17 cellular contexts compared by ENCODE assay signal in the genomic region with DNA sequence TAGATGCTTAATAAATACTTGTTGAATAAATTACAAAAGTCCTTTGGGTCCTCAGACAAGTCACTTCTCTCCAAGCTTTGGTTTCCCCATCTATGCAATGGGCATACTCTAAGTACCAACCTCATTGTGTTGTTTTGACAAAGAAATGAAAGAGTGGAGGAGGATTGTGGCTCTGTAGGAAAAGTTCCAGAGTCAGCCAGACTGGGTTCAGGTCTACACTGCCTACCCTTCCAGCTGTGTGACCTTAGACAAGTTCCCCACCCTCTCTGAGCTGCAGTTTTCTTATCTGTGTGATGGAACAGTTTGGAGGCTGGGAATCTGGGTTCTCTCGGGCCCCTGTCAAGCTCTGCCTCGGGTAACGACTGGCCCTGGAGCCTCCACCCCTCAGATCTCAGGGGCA. TPM values are rescaled to one million over a fixed set of nuclear protein-coding genes. Genes with fewer than 3 reads are reported as not detected.
DNase-seq lines count a peak whose midpoint lies in the region; ATAC-seq, FAIRE-seq and TF ChIP-seq lines count a peak whose summit lies in the region.
"Had no signal": no experiment of that assay in that cellular context is flagged by ENCODE, and none has a peak within 500 bp of the region (broad histone marks: within the 10 kb centered on the region; RNA-seq: fewer than 3 reads in every experiment).

No MANE protein-coding gene starts in this region.

- no peak overlapping the region for H2AFZ ChIP-seq in HepG2 (ENCODE audit: low read length)
- no peak overlapping the region for H2AFZ ChIP-seq in H1 (ENCODE audit: low read length)
- H2AFZ ChIP-seq in trophoblast cell (ENCODE audit: insufficient read depth, low read length, poor library complexity), result no peak overlapping the region

- in situ Hi-C loops in HepG2 (cut with HindIII; ENCODE audit: extremely low pct_ligation_motif_present, low pct_unique_long_range_greater_than_20kb), result no loop called here

- FAIRE-seq in HepG2 (lab: Jason Lieb, UNC) (no peak), H1 (lab: Jason Lieb, UNC) (no peak)
- FAIRE-seq: GM12878, H54 had no signal

- no peak for DNase-seq in HepG2 (ENCODE audit: low spot score)
- DNase-seq in right lobe of liver, result no peak
- no peak for DNase-seq in H1 (ENCODE audit: low read depth in 1 of 2, low spot score in 2 of 2)
- no peak for DNase-seq in trophoblast cell
- DNase-seq in AML-193 (lab: John Stamatoyannopoulos, UW), result no peak
- no peak for DNase-seq in activated naive CD4-positive, alpha-beta T cell (lab: John Stamatoyannopoulos, UW)
- DNase-seq in GOT3 (lab: John Stamatoyannopoulos, UW), result no peak
- DNase-seq: Calu3; CD8-positive, alpha-beta T cell; DND-41; EL; HCEC 1CT; HFFc6 had no signal

- H2BK20ac ChIP-seq in H1 (ENCODE audit: low read length), result 0 out of 2 replicates have a peak overlapping the region, but pooled peaks have one; percentile 55

- peaks cover 0 to 14% of the 10 kb centered on the region in 2 experiments; a peak in 2 of 5 replicates for H3K27me3 ChIP-seq in HepG2 (ENCODE audit: control insufficient read depth in 1 of 2, insufficient read depth in 2 of 2, low read length in 2 of 2)
- H3K27me3 ChIP-seq in right lobe of liver, result no peaks in the 10 kb centered on the region
- H3K27me3 ChIP-seq in H1 (replicated peaks in 1 of 4; ENCODE audit: control insufficient read depth in 3 of 4, extremely low read depth in 1 of 4, insufficient read depth in 3 of 4, low read length in 3 of 4), result no peaks in the 10 kb centered on the region
- no peaks in the 10 kb centered on the region for H3K27me3 ChIP-seq in trophoblast cell (ENCODE audit: insufficient read depth, low read length)
- H3K27me3 ChIP-seq: BLaER1 treated with 17β-estradiol and CSF1 and Interleukin-3, amounts not matched to agents 10 nM and 100 nM had no signal

- no peak overlapping the region for H3K14ac ChIP-seq in H1 (ENCODE audit: insufficient read length)
- H3K14ac ChIP-seq in trophoblast cell (ENCODE audit: low read length), result peak overlapping the region; percentile 58

- H3K27ac ChIP-seq in HepG2 (ENCODE audit: extremely low read length, insufficient read depth, low read length) (no peak overlapping the region), right lobe of liver (no peak overlapping the region), H1 (ENCODE audit: low read depth, low read length) (no peak overlapping the region), trophoblast cell (ENCODE audit: low read depth, low read length) (no peak overlapping the region)
- H3K27ac ChIP-seq: 22Rv1 had no signal

- no peak overlapping the region for H4K8ac ChIP-seq in H1 (ENCODE audit: extremely low read depth, insufficient read depth, low read length)
- peak overlapping the region; percentile 52 for H4K8ac ChIP-seq in trophoblast cell (ENCODE audit: low read depth, low read length)

- H4K12ac ChIP-seq in trophoblast cell (ENCODE audit: low read depth, low read length), result no peak overlapping the region

- H2AK5ac ChIP-seq in H1 (ENCODE audit: low read depth, low read length) (no peak overlapping the region), trophoblast cell (ENCODE audit: low read length) (peak overlapping the region; percentile 55)

- no peak overlapping the region for H2BK15ac ChIP-seq in H1 (ENCODE audit: low read length)

- H3K79me1 ChIP-seq in H1 (ENCODE audit: low read depth, low read length), result no peaks in the 10 kb centered on the region
- H3K79me1 ChIP-seq in trophoblast cell (ENCODE audit: low read length), result peaks cover 67% of the 10 kb centered on the region

- H3K79me2 ChIP-seq in HepG2 (ENCODE audit: insufficient read depth, low read length) (no peaks in the 10 kb centered on the region), H1 (ENCODE audit: control insufficient read depth in 1 of 2, insufficient read depth in 2 of 2, low read length in 2 of 2) (no peaks in the 10 kb centered on the region), trophoblast cell (ENCODE audit: control insufficient read depth, insufficient read depth, low read length, poor library complexity) (peaks cover 9% of the 10 kb centered on the region)

- BruUV-seq in HepG2 (replicated peaks; lab: Mats Ljungman, UMichigan), result no TSS peak

- H3K4me1 ChIP-seq in HepG2 (ENCODE audit: insufficient read depth, low read length) (peaks cover 84% of the 10 kb centered on the region), right lobe of liver (no peaks in the 10 kb centered on the region), H1 (replicated peaks in 1 of 4; ENCODE audit: control insufficient read depth in 3 of 4, insufficient read depth in 4 of 4, low read length in 3 of 4) (peaks cover 0 to 14% (median 5%) of the 10 kb centered on the region in 4 experiments; a peak in 4 of 7 replicates), trophoblast cell (ENCODE audit: control insufficient read depth in 1 of 2, insufficient read depth in 2 of 2, low read length in 2 of 2) (peaks cover 54 to 55% of the 10 kb centered on the region in 2 experiments)

- intact Hi-C loops in HepG2 (cut with micrococcal nuclease; ENCODE audit: unreplicated experiment), result no loop called here
- intact Hi-C loops in right lobe of liver (cut with DNase I), result no loop called here

- CTCF ChIA-PET in HepG2 (lab: Yijun Ruan, JAX; ENCODE audit: low intra/inter-chr PET ratio, low total read pairs) (no interaction called here), H1 (lab: Charles Lee; ENCODE audit: partially characterized antibody) (interaction anchor here (0.9 to 2.9 kb wide), 7 partner anchors 18 to 72 kb away, joined by 3 to 13 read pairs (median 5); no protein-coding TSS in a partner anchor)

- no peak overlapping the region for H4K5ac ChIP-seq in H1 (ENCODE audit: insufficient read length, low read depth, low read length)

- H3K4ac ChIP-seq in H1 (replicated peaks; ENCODE audit: insufficient read length, low read depth, low read length) (no peak overlapping the region), trophoblast cell (ENCODE audit: low read depth, low read length) (no peak overlapping the region)

- H3K9me3 ChIP-seq in HepG2 (ENCODE audit: low read length) (no peaks in the 10 kb centered on the region), right lobe of liver (no peaks in the 10 kb centered on the region), H1 (ENCODE audit: insufficient read depth in 2 of 2, low read depth in 1 of 2, low read length in 1 of 2) (no peaks in the 10 kb centered on the region), trophoblast cell (ENCODE audit: insufficient read depth, low read depth, low read length) (peaks cover 2% of the 10 kb centered on the region)
- H3K9me3 ChIP-seq: BLaER1 treated with 17β-estradiol and CSF1 and Interleukin-3, amounts not matched to agents 10 nM and 100 nM had no signal

- H3K18ac ChIP-seq in H1 (ENCODE audit: extremely low read depth, low read length) (no peak overlapping the region), trophoblast cell (ENCODE audit: low read length) (peak overlapping the region; percentile 62)

- POLR2A ChIA-PET in HepG2 (lab: Yijun Ruan, JAX), result interaction anchor here (0.5 kb wide), 1 partner anchor 585 kb away, joined by 3 read pairs; no protein-coding TSS in a partner anchor
- POLR2A ChIA-PET in H1 (lab: Charles Lee; ENCODE audit: partially characterized antibody), result interaction anchor here (0.9 to 3.7 kb wide), 6 partner anchors 35 to 55 kb away, joined by 3 to 15 read pairs (median 5); partner anchors contain the start of gene SNAI1

- no peak overlapping the region for H4K91ac ChIP-seq in H1 (replicated peaks; ENCODE audit: insufficient read length, low read length)
- H4K91ac ChIP-seq in trophoblast cell (ENCODE audit: low read depth, low read length), result peak overlapping the region; percentile 90

- H4K20me1 ChIP-seq in HepG2 (ENCODE audit: insufficient read depth, low read length), result no peaks in the 10 kb centered on the region
- H4K20me1 ChIP-seq in H1 (replicated peaks in 1 of 2; ENCODE audit: control insufficient read depth in 1 of 2, insufficient read depth in 2 of 2, low read length in 2 of 2), result no peaks in the 10 kb centered on the region
- H4K20me1 ChIP-seq: BLaER1 treated with 17β-estradiol and CSF1 and Interleukin-3, amounts not matched to agents 10 nM and 100 nM had no signal

- H2BK120ac ChIP-seq in H1 (replicated peaks; ENCODE audit: low read depth, low read length), result no peak overlapping the region
- peak overlapping the region; percentile 12 for H2BK120ac ChIP-seq in trophoblast cell (ENCODE audit: insufficient read depth, low read length, poor library complexity)

- TF ChIP-seq EP300 in HepG2 (IDR thresholded peaks at IDR 0.05; ENCODE audit: low read depth in 2 of 2, low read length in 2 of 2) (no peak), HepG2 (CRISPR knock-in tag; IDR thresholded peaks at IDR 0.05; ENCODE audit: borderline replicate concordance) (no peak), H1 (IDR thresholded peaks at IDR 0.05; ENCODE audit: borderline replicate concordance in 1 of 2, low read depth in 2 of 2, low read length in 2 of 2) (no peak)

- H3K9ac ChIP-seq in HepG2 (ENCODE audit: insufficient read depth, low read depth, low read length), result no peak overlapping the region
- H3K9ac ChIP-seq in H1 (replicated peaks in 1 of 4; ENCODE audit: extremely low read depth in 1 of 4, low read depth in 3 of 4, low read length in 3 of 4), result no peak overlapping the region
- H3K9ac ChIP-seq in trophoblast cell (ENCODE audit: low read length), result no peak overlapping the region

- H3K56ac ChIP-seq in H1 (replicated peaks; ENCODE audit: insufficient read length, low read depth, low read length), result no peak overlapping the region

- H2BK12ac ChIP-seq in H1 (ENCODE audit: low read depth, low read length) (no peak overlapping the region), trophoblast cell (ENCODE audit: low read length) (peak overlapping the region; percentile 97)

- no peak for ATAC-seq in HepG2
- no peak for ATAC-seq in right lobe of liver
- ATAC-seq: CD8-positive, alpha-beta T cell; GM12878 had no signal

- H3K23ac ChIP-seq in H1 (ENCODE audit: insufficient read length) (no peak overlapping the region), trophoblast cell (ENCODE audit: low read length) (no peak overlapping the region)

- H3K23me2 ChIP-seq in H1 (ENCODE audit: low read depth, low read length), result no peaks in the 10 kb centered on the region

- TF ChIP-seq RAD21 in HepG2 (CRISPR knock-in tag; IDR thresholded peaks at IDR 0.05) (no peak), H1 (IDR thresholded peaks at IDR 0.05 in 1 of 2, conservative IDR thresholded peaks at IDR 0.05 in 1 of 2; ENCODE audit: low read depth in 2 of 2, low read length in 2 of 2) (no peak)

- H2BK5ac ChIP-seq in H1 (ENCODE audit: low read depth, low read length) (no peak overlapping the region), trophoblast cell (ENCODE audit: low read depth, low read length, poor library complexity) (peak overlapping the region; percentile 37)

- H3K4me3 ChIP-seq in HepG2 (replicated peaks in 1 of 3; ENCODE audit: insufficient read depth in 1 of 3, low read depth in 2 of 3, low read length in 3 of 3) (no peak overlapping the region; a peak in 1 of 6 replicates), right lobe of liver (no peak overlapping the region), H1 (ENCODE audit: extremely low read depth in 1 of 4, insufficient read depth in 2 of 4, low read depth in 3 of 4, low read length in 4 of 4) (no peak overlapping the region), trophoblast cell (ENCODE audit: low read depth, low read length) (no peak overlapping the region)
- H3K4me3 ChIP-seq: BLaER1 treated with 17β-estradiol and CSF1 and Interleukin-3, amounts not matched to agents 10 nM and 100 nM; GM12878 had no signal

- no peak overlapping the region for H3K4me2 ChIP-seq in HepG2 (ENCODE audit: low read depth, low read length)
- no peak overlapping the region for H3K4me2 ChIP-seq in H1 (ENCODE audit: insufficient read depth in 1 of 2, low read depth in 2 of 2, low read length in 2 of 2)
- H3K4me2 ChIP-seq in trophoblast cell (ENCODE audit: low read length), result no peak overlapping the region

- TF ChIP-seq CTCF in HepG2 (CRISPR knock-in tag; IDR thresholded peaks at IDR 0.05) (no peak), right lobe of liver (IDR thresholded peaks at IDR 0.05) (no peak), H1 (IDR thresholded peaks at IDR 0.05; ENCODE audit: control extremely low read depth in 1 of 3, insufficient read depth in 1 of 3, low read depth in 1 of 3, low read length in 3 of 3) (no peak)

- WGBS in HepG2 (ENCODE audit: low lambda C conversion rate), result 4% methylated on average over 3 of the region's 3 CpGs
- WGBS in right lobe of liver (ENCODE audit: insufficient coverage, low coverage, low lambda C conversion rate, missing lambda C conversion rate), result 89% methylated on average over 3 of the region's 3 CpGs
- 81% methylated on average over 3 of the region's 3 CpGs; no CpG with 5 or more reads in 1 of the 2 experiments for WGBS in H1 (ENCODE audit: extremely low coverage in 1 of 2, insufficient coverage in 1 of 2, insufficient read length in 1 of 2, insufficient replicate concordance in 2 of 2, low coverage in 1 of 2, low lambda C conversion rate in 2 of 2, missing lambda C conversion rate in 1 of 2), 2 experiments
- no CpG with 5 or more reads among the region's 3 CpGs for WGBS in trophoblast cell (ENCODE audit: extremely low coverage, insufficient coverage, insufficient read length)

- TF ChIP-seq POLR2A in HepG2 (IDR thresholded peaks at IDR 0.05; ENCODE audit: insufficient read depth in 1 of 2, low read depth in 2 of 2, low read length in 2 of 2) (no peak), right lobe of liver (IDR thresholded peaks at IDR 0.05) (no peak), H1 (IDR thresholded peaks at IDR 0.05; ENCODE audit: control extremely low read depth in 1 of 2, low read depth in 2 of 2, low read length in 2 of 2) (no peak)

- H3K36me3 ChIP-seq in HepG2 (replicated peaks in 1 of 2; ENCODE audit: control insufficient read depth in 1 of 2, insufficient read depth in 2 of 2, low read length in 2 of 2), result no peaks in the 10 kb centered on the region
- no peaks in the 10 kb centered on the region for H3K36me3 ChIP-seq in right lobe of liver
- no peaks in the 10 kb centered on the region for H3K36me3 ChIP-seq in H1 (ENCODE audit: control insufficient read depth in 2 of 4, insufficient read depth in 4 of 4, low read length in 3 of 4)
- no peaks in the 10 kb centered on the region for H3K36me3 ChIP-seq in trophoblast cell (ENCODE audit: control insufficient read depth in 1 of 2, insufficient read depth in 2 of 2, low read length in 2 of 2)
- H3K36me3 ChIP-seq: BLaER1 treated with 17β-estradiol and CSF1 and Interleukin-3, amounts not matched to agents 10 nM and 100 nM had no signal

RNA-seq across cellular contexts. Expression of gene SNAI1, which starts 53.9 kb away (rescaled TPM):
- 1.3 and 1.4 TPM in 2 replicates for total RNA-seq in HepG2 (2016; rRNA removed; fragmentation: Illumina TruSeq; extraction: Trizol)
- 0.35 and 0.40 TPM in 2 replicates for total RNA-seq in HepG2 (2016; cell fraction: cytosol; rRNA removed; fragmentation: Illumina TruSeq; extraction: Trizol; ENCODE audit: low read depth)
- total RNA-seq in HepG2 (2016; cell fraction: insoluble cytoplasmic fraction; rRNA removed; fragmentation: Illumina TruSeq; extraction: Trizol), result 1.1 and 1.4 TPM in 2 replicates
- total RNA-seq in HepG2 (2016; cell fraction: membrane; rRNA removed; fragmentation: Illumina TruSeq; extraction: Trizol), result 0.68 and 1.4 TPM in 2 replicates
- 1.4 and 2.3 TPM in 2 replicates for total RNA-seq in HepG2 (2016; cell fraction: nucleus; rRNA removed; fragmentation: Illumina TruSeq; extraction: Trizol)
- 1.3 and 1.5 TPM in 2 replicates for polyA plus RNA-seq in HepG2 (2011; rRNA removed)
- polyA plus RNA-seq in HepG2 (2011; cell fraction: cytosol; rRNA removed), result 0.35 and 0.76 TPM in 2 replicates
- 3.0 and 3.7 TPM in 2 replicates for polyA plus RNA-seq in HepG2 (2011; cell fraction: nucleus; rRNA removed)
- polyA plus RNA-seq in HepG2 (2012), result 1.5 and 1.6 TPM in 2 replicates
- 0.55 and 0.59 TPM in 2 replicates for polyA plus RNA-seq in HepG2 (2016; cell fraction: cytosol; fragmentation: Illumina TruSeq; extraction: Trizol; ENCODE audit: low read depth)
- 2.2 and 3.6 TPM in 2 replicates for polyA plus RNA-seq in HepG2 (2016; cell fraction: insoluble cytoplasmic fraction; fragmentation: Illumina TruSeq; extraction: Trizol; ENCODE audit: low read depth)
- polyA plus RNA-seq in HepG2 (2016; cell fraction: membrane; fragmentation: Illumina TruSeq; extraction: Trizol; ENCODE audit: low read depth), result 0.93 and 1.2 TPM in 2 replicates
- polyA plus RNA-seq in HepG2 (2016; cell fraction: nucleus; fragmentation: Illumina TruSeq; extraction: Trizol; ENCODE audit: insufficient read depth, low read depth), result 3.5 and 4.2 TPM in 2 replicates
- polyA minus RNA-seq in HepG2 (2011; rRNA and poly(A)+ RNA removed; ENCODE audit: low replicate concordance), result 1.4 and 7.4 TPM in 2 replicates
- polyA minus RNA-seq in HepG2 (2011; cell fraction: cytosol; rRNA and poly(A)+ RNA removed), result 0.40 and 0.79 TPM in 2 replicates
- polyA minus RNA-seq in HepG2 (2011; cell fraction: nucleus; rRNA and poly(A)+ RNA removed), result 0.77 and 1.6 TPM in 2 replicates
- 1 to 10 TPM in 4 of 6 experiments, under 1 TPM in 2; 0.73 to 1.9 (median 1.1) TPM for total RNA-seq in right lobe of liver
- total RNA-seq in H1 (2021; fragmentation: NEBNext Ultra II Directional; extraction: Animal tissue kit (Norgen Biotek cat#: 25700)), result 6.5 and 7.7 TPM in 2 replicates
- polyA plus RNA-seq in H1 (2011; rRNA removed), result 8.0 and 10.6 TPM in 2 replicates
- 2.0 TPM for polyA plus RNA-seq in H1 (2011; cell fraction: cytosol; rRNA removed)
- polyA plus RNA-seq in H1 (2011; cell fraction: nucleus; rRNA removed), result 6.6 TPM
- polyA plus RNA-seq in H1 (2012, experiment 1 of 2), result 6.9 to 10.2 TPM (median 8.7 TPM) in 4 replicates
- polyA plus RNA-seq in H1 (2012, experiment 2 of 2), result 10.4 TPM
- polyA plus RNA-seq in H1 (2013, experiment 1 of 2), result 6.9 TPM
- 7.0 TPM for polyA plus RNA-seq in H1 (2013, experiment 2 of 2)
- polyA minus RNA-seq in H1 (2011; rRNA and poly(A)+ RNA removed), result 1.3 and 2.7 TPM in 2 replicates
- 2.4 TPM for polyA minus RNA-seq in H1 (2011; cell fraction: cytosol; rRNA and poly(A)+ RNA removed)
- polyA minus RNA-seq in H1 (2011; cell fraction: nucleus; rRNA and poly(A)+ RNA removed), result 7.8 TPM
- 74.2 and 76.9 TPM in 2 replicates for polyA plus RNA-seq in trophoblast cell (2013)
